8 cellular contexts compared by ENCODE assay signal in the genomic region with DNA sequence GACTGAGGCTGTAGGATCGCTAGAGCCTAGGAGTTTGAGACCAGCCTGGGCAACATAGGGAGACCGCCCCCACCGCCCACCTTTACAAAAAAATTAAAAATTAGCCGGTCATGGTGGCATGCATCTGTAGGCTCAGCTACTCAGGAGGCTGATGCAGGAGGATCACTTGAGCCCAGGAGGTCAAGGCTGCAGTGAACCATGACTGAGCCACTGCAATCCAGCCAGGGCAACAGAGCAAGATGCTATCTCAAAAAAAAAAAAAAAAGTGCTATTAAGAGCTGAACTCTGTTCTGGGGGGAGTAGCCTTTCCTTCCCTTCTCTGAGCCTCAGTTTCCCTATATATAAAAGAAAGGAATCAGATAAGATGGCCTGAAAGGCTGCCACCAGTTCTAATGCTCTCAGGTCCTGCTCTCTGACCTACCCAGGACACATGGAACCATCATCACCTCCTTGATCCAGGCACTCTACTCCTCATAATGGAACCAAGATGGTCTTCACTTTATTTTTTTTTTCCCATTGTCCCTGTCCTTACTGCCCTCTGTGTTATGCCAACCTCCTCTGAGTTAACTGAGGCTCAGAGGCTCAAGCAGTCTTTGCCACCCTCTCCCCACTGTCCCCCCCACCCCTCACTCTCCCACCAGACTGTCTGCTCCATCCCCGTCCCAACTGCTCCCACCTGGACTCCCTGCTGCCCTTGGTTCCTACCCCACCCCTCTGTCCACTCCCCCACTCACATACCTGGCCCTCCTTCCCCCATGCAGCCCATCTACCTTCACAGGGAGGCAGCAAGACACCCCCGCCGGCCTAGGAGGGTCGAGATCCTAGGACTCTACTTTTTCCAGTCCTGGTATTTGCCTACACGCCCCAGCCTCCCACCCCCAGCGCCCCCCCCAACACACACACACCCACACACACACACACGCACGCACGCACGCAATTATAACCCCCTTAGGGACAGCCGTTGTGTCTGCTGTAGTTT. TPM values are rescaled to one million over a fixed set of nuclear protein-coding genes. Genes with fewer than 3 reads are reported as not detected.
A peak's percentile ranks its signal among the peaks of the same experiment; 100 is the strongest.
DNase-seq lines count a peak whose midpoint lies in the region; ATAC-seq and TF ChIP-seq lines count a peak whose summit lies in the region.

No MANE protein-coding gene starts in this region.

- H3K27ac Mint-ChIP-seq in activated CD4-positive, alpha-beta T cell treated with anti-CD3 and anti-CD28 coated beads for 36 hours = peak overlapping the region; percentile 95
- H3K27ac Mint-ChIP-seq in activated T-helper 2 cell treated with anti-CD3 and anti-CD28 coated beads, Interferon-gamma antibody, Interleukin-2, Interleukin-4, amounts not matched to agents 10 μg/mL and 5 μg/mL and 100 μg/mL, durations not matched to agents 14 hours and 24 hours and 36 hours = peak overlapping the region; percentile 80

- ATAC-seq in activated CD4-positive, alpha-beta T cell treated with anti-CD3 and anti-CD28 coated beads for 36 hours = no peak
- ATAC-seq in GM21737 (IDR thresholded peaks at IDR 0.05; ENCODE audit: unreplicated experiment) (no peak), HG03354 (IDR thresholded peaks at IDR 0.05; ENCODE audit: poor library complexity, severe bottlenecking, unreplicated experiment) (no peak)

- no peaks in the 10 kb centered on the region for H3K9me3 Mint-ChIP-seq in activated CD4-positive, alpha-beta T cell treated with anti-CD3 and anti-CD28 coated beads for 36 hours (ENCODE audit: low read depth)
- no peaks in the 10 kb centered on the region for H3K9me3 Mint-ChIP-seq in activated T-helper 2 cell treated with anti-CD3 and anti-CD28 coated beads, Interferon-gamma antibody, Interleukin-2, Interleukin-4, amounts not matched to agents 10 μg/mL and 5 μg/mL and 100 μg/mL, durations not matched to agents 14 hours and 24 hours and 36 hours

- H3K27ac ChIP-seq in iPS-18a (ENCODE audit: low read length) (no peak overlapping the region), suprapubic skin (peak overlapping the region; percentile 99)

- H3K4me3 ChIP-seq in iPS-18a (ENCODE audit: low read length) = peak overlapping the region; percentile 64
- peak overlapping the region; percentile 48 for H3K4me3 ChIP-seq in suprapubic skin

- TF ChIP-seq EP300 in suprapubic skin (IDR thresholded peaks at IDR 0.05) = no peak

- peaks cover 6% of the 10 kb centered on the region for H3K27me3 ChIP-seq in iPS-18a (ENCODE audit: control insufficient read depth, insufficient read depth, low read length)
- H3K27me3 ChIP-seq in suprapubic skin = no peaks in the 10 kb centered on the region

- CTCF ChIA-PET in activated CD4-positive, alpha-beta T cell treated with anti-CD3 and anti-CD28 coated beads for 36 hours (lab: Charles Lee) = interaction anchor here (0.6 to 9.2 kb wide), 19 partner anchors 11 to 1122 kb away, joined by 3 to 252 read pairs (median 6); a partner anchor contains a TSS

- H3K4me1 Mint-ChIP-seq in activated CD4-positive, alpha-beta T cell treated with anti-CD3 and anti-CD28 coated beads for 36 hours = peaks cover 38% of the 10 kb centered on the region
- H3K4me1 Mint-ChIP-seq in activated T-helper 2 cell treated with anti-CD3 and anti-CD28 coated beads, Interferon-gamma antibody, Interleukin-2, Interleukin-4, amounts not matched to agents 10 μg/mL and 5 μg/mL and 100 μg/mL, durations not matched to agents 14 hours and 24 hours and 36 hours (ENCODE audit: low read depth) = peaks cover 40% of the 10 kb centered on the region

- H3K36me3 ChIP-seq in iPS-18a (ENCODE audit: control insufficient read depth, low read depth, low read length) = no peaks in the 10 kb centered on the region
- H3K36me3 ChIP-seq in suprapubic skin = no peaks in the 10 kb centered on the region

- no peak for TF ChIP-seq CTCF in suprapubic skin (IDR thresholded peaks at IDR 0.05)

- no peak for TF ChIP-seq POLR2A in suprapubic skin (IDR thresholded peaks at IDR 0.05)

- no peak overlapping the region for H3K9ac ChIP-seq in iPS-18a (ENCODE audit: low read length)

- no peak for DNase-seq in activated CD4-positive, alpha-beta T cell treated with anti-CD3 and anti-CD28 coated beads for 36 hours
- DNase-seq in activated CD4-positive, alpha-beta T cell treated with anti-CD3 and anti-CD28 coated beads, Interleukin-2, amount 50 U/mL, for 1 hour = no peak
- no peak for DNase-seq in activated T-helper 2 cell treated with anti-CD3 and anti-CD28 coated beads, Interferon-gamma antibody, Interleukin-2, Interleukin-4, amounts not matched to agents 10 μg/mL and 5 μg/mL and 100 μg/mL, durations not matched to agents 14 hours and 24 hours and 36 hours (ENCODE audit: low spot score)
- no peak for DNase-seq in suprapubic skin (ENCODE audit: low spot score in 2 of 2)
- DNase-seq in NCI-H345 treated with DMSO at 0.1 percent for 48 hours (lab: John Stamatoyannopoulos, UW; ENCODE audit: unreplicated experiment) = no peak

- H3K4me3 Mint-ChIP-seq in activated CD4-positive, alpha-beta T cell treated with anti-CD3 and anti-CD28 coated beads for 36 hours = peak overlapping the region; percentile 78
- H3K4me3 Mint-ChIP-seq in activated T-helper 2 cell treated with anti-CD3 and anti-CD28 coated beads, Interferon-gamma antibody, Interleukin-2, Interleukin-4, amounts not matched to agents 10 μg/mL and 5 μg/mL and 100 μg/mL, durations not matched to agents 14 hours and 24 hours and 36 hours (ENCODE audit: low read depth) = peak overlapping the region; percentile 78

- H3K36me3 Mint-ChIP-seq in activated CD4-positive, alpha-beta T cell treated with anti-CD3 and anti-CD28 coated beads for 36 hours (ENCODE audit: low read depth) = no peaks in the 10 kb centered on the region
- H3K36me3 Mint-ChIP-seq in activated T-helper 2 cell treated with anti-CD3 and anti-CD28 coated beads, Interferon-gamma antibody, Interleukin-2, Interleukin-4, amounts not matched to agents 10 μg/mL and 5 μg/mL and 100 μg/mL, durations not matched to agents 14 hours and 24 hours and 36 hours (ENCODE audit: low read depth) = no peaks in the 10 kb centered on the region

- 41% methylated on average over 15 of the region's 15 CpGs for WGBS in suprapubic skin

- H3K9me3 ChIP-seq in iPS-18a (ENCODE audit: control insufficient read depth, low read depth, low read length) (no peaks in the 10 kb centered on the region), suprapubic skin (no peaks in the 10 kb centered on the region)

- peaks cover 11% of the 10 kb centered on the region for H3K4me1 ChIP-seq in iPS-18a (ENCODE audit: control insufficient read depth, low read depth, low read length)
- peaks cover 68% of the 10 kb centered on the region for H3K4me1 ChIP-seq in suprapubic skin

- intact Hi-C loops in activated CD4-positive, alpha-beta T cell treated with anti-CD3 and anti-CD28 coated beads for 36 hours (cut with DNase I, micrococcal nuclease) = loop anchor here (5.0 to 10.0 kb wide), 3 partner anchors 263 to 343 kb away; no protein-coding TSS in a partner anchor
- intact Hi-C loops in activated T-helper 2 cell treated with anti-CD3 and anti-CD28 coated beads, Interferon-gamma antibody, Interleukin-2, Interleukin-4, amounts not matched to agents 10 μg/mL and 5 μg/mL and 100 μg/mL, durations not matched to agents 14 hours and 24 hours and 36 hours (cut with micrococcal nuclease) = loop anchor here (5.0 kb wide), 3 partner anchors 178 to 863 kb away; a partner anchor contains a TSS

- H3K27me3 Mint-ChIP-seq in activated CD4-positive, alpha-beta T cell treated with anti-CD3 and anti-CD28 coated beads for 36 hours = peaks cover 3% of the 10 kb centered on the region
- H3K27me3 Mint-ChIP-seq in activated T-helper 2 cell treated with anti-CD3 and anti-CD28 coated beads, Interferon-gamma antibody, Interleukin-2, Interleukin-4, amounts not matched to agents 10 μg/mL and 5 μg/mL and 100 μg/mL, durations not matched to agents 14 hours and 24 hours and 36 hours (ENCODE audit: low read depth) = peaks cover 7% of the 10 kb centered on the region

- POLR2A ChIA-PET in activated CD4-positive, alpha-beta T cell treated with anti-CD3 and anti-CD28 coated beads for 36 hours (lab: Charles Lee) = interaction anchor here (0.6 to 1.9 kb wide), 5 partner anchors 14 to 1101 kb away, joined by 3 to 23 read pairs (median 10); a partner anchor contains a TSS

RNA-seq across cellular contexts. Expression of a gene that starts 23.8 kb away (rescaled TPM):
- 100 to 1,000 TPM; 869 to 977 TPM for total RNA-seq in activated CD4-positive, alpha-beta T cell treated with anti-CD3 and anti-CD28 coated beads for 36 hours
- 779 and 785 TPM in 2 replicates for total RNA-seq in activated T-helper 2 cell treated with anti-CD3 and anti-CD28 coated beads, Interferon-gamma antibody, Interleukin-2, Interleukin-4, amounts not matched to agents 10 μg/mL and 5 μg/mL and 100 μg/mL, durations not matched to agents 14 hours and 24 hours and 36 hours
- 100 to 1,000 TPM; 238 to 471 (median 430) TPM for total RNA-seq in suprapubic skin

RNA-seq across cellular contexts. Expression of a gene that starts 40.5 kb away (rescaled TPM):
- total RNA-seq in activated CD4-positive, alpha-beta T cell treated with anti-CD3 and anti-CD28 coated beads for 36 hours = not detected
- total RNA-seq in activated T-helper 2 cell treated with anti-CD3 and anti-CD28 coated beads, Interferon-gamma antibody, Interleukin-2, Interleukin-4, amounts not matched to agents 10 μg/mL and 5 μg/mL and 100 μg/mL, durations not matched to agents 14 hours and 24 hours and 36 hours = not detected in 2 replicates
- total RNA-seq in suprapubic skin = 1,000 to 10,000 TPM in 2 of 4 donors, 100 to 1,000 TPM in 2; 434 to 2,751 (median 1,314) TPM

RNA-seq across cellular contexts. Expression of a gene that starts 47.3 kb away (rescaled TPM):
- total RNA-seq in activated CD4-positive, alpha-beta T cell treated with anti-CD3 and anti-CD28 coated beads for 36 hours = not detected
- not detected in 2 replicates for total RNA-seq in activated T-helper 2 cell treated with anti-CD3 and anti-CD28 coated beads, Interferon-gamma antibody, Interleukin-2, Interleukin-4, amounts not matched to agents 10 μg/mL and 5 μg/mL and 100 μg/mL, durations not matched to agents 14 hours and 24 hours and 36 hours
- total RNA-seq in suprapubic skin = not detected

RNA-seq across cellular contexts. Expression of a gene that starts 52.3 kb away (rescaled TPM):
- not detected for total RNA-seq in activated CD4-positive, alpha-beta T cell treated with anti-CD3 and anti-CD28 coated beads for 36 hours
- total RNA-seq in activated T-helper 2 cell treated with anti-CD3 and anti-CD28 coated beads, Interferon-gamma antibody, Interleukin-2, Interleukin-4, amounts not matched to agents 10 μg/mL and 5 μg/mL and 100 μg/mL, durations not matched to agents 14 hours and 24 hours and 36 hours = not detected in 2 replicates
- total RNA-seq in suprapubic skin = 100 to 1,000 TPM in 3 of 4 donors, 10 to 100 TPM in 1; 65.7 to 772 (median 341) TPM

Comparison
In these comparisons a context has a peak if more than half of its experiments do, and no peak if none do; other contexts are left out.
1. RNA of a gene that starts 40.5 kb away (total RNA-seq): 434 to 2,751 TPM in suprapubic skin; not detected in activated T-helper 2 cell treated with anti-CD3 and anti-CD28 coated beads, Interferon-gamma antibody, Interleukin-2, Interleukin-4, amounts not matched to agents 10 μg/mL and 5 μg/mL and 100 μg/mL, durations not matched to agents 14 hours and 24 hours and 36 hours and not detected in activated CD4-positive, alpha-beta T cell treated with anti-CD3 and anti-CD28 coated beads for 36 hours; every median in the first group is over 100 times any median in the second.